8 cellular contexts compared by ENCODE assay signal in the genomic region with DNA sequence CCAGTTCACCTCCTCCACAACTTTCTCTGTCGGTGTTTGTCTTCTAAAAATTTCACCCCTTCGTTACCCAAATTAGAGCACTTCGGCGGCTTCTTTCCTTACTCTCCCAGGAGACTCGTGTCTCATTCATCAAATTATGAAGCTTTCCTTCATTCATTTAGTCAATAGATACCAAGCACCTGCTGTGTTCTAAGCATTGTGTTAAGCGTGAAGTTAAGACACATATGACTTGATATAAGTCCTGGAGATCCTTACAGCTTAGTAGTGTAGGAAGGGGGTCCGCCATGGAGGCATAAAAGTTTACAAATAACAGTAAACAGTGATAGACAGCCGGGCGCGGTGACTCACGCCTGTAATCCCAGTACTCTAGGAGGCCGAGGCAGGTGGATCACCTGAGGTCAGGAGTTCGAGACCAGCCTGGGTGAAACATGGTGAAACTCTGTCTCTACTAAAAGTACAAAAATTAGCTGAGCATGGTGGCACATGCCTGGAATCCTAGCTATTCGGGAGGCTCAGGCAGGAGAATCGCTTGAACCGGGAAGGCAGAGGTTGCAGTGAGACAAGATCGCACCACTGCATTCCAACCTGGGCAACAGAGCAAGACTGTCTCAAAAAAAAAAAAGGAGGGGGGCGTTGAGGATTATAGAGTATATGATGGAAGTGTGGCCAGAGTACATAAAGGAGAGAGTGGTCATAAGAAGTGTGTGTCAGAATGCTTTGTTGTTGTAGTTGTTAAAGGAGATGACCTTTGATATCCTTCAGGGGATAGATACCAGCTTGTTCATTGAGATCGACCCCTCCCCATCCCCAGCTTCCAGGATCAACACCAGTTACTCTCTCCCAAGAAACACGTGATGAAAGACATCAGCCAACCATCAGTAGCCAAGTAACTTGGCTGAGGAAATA. TPM values are rescaled to one million over a fixed set of nuclear protein-coding genes. Genes with fewer than 3 reads are reported as not detected.
DNase-seq lines count a peak whose midpoint lies in the region; ATAC-seq and TF ChIP-seq lines count a peak whose summit lies in the region.

No MANE protein-coding gene starts in this region.

- H4K20me1 ChIP-seq in BLaER1 treated with 17β-estradiol and CSF1 and Interleukin-3, amounts not matched to agents 10 nM and 100 nM, result peaks cover 0 to 18% (median 7%) of the 10 kb centered on the region in 11 experiments; a peak in 11 of 22 replicates

- peak overlapping the region; percentile 97 for H3K4me3 Mint-ChIP-seq in natural killer cell treated with Interleukin-12 subunit alpha and Interleukin-12 subunit beta and Interleukin-15 and Interleukin-18, amount 100 ng/mL, for 72 hours

- H3K9ac ChIP-seq in BLaER1 treated with 17β-estradiol and CSF1 and Interleukin-3, amounts not matched to agents 10 nM and 100 nM, result peak overlapping the region; percentile 66 to 93 (median 85); a peak in 21 of 22 replicates

- peak overlapping the region; percentile 74 to 95 (median 87) for H3K4me2 ChIP-seq in BLaER1 treated with 17β-estradiol and CSF1 and Interleukin-3, amounts not matched to agents 10 nM and 100 nM

- H3K36me3 Mint-ChIP-seq in natural killer cell treated with Interleukin-12 subunit alpha and Interleukin-12 subunit beta and Interleukin-15 and Interleukin-18, amount 100 ng/mL, for 72 hours, result peaks cover 6% of the 10 kb centered on the region

- no peak for DNase-seq in LNCaP clone FGC (ENCODE audit: low read depth)
- no peak for DNase-seq in coronary artery (ENCODE audit: low spot score)
- no peak for DNase-seq in natural killer cell treated with Interleukin-12 subunit alpha and Interleukin-12 subunit beta and Interleukin-15 and Interleukin-18, amount 100 ng/mL, for 72 hours (ENCODE audit: low spot score)
- DNase-seq in activated gamma-delta T cell treated with Interleukin-2 at 50 U/mL for 16 hours, result no peak
- DNase-seq in stimulated activated CD4-positive, alpha-beta T cell treated with anti-CD3 and anti-CD28 coated beads, Interleukin-15, amount 100 ng/mL, for 24 hours, result no peak
- no peak for DNase-seq in middle frontal gyrus (ENCODE audit: extremely low spot score, low spot score)
- DNase-seq in NCI-H82 treated with DMSO at 0.1 percent for 48 hours (lab: John Stamatoyannopoulos, UW; ENCODE audit: unreplicated experiment), result no peak

- peaks cover 12 to 25% (median 21%) of the 10 kb centered on the region in 11 experiments; a peak in 20 of 22 replicates for H3K36me3 ChIP-seq in BLaER1 treated with 17β-estradiol and CSF1 and Interleukin-3, amounts not matched to agents 10 nM and 100 nM

- peak overlapping the region; percentile 82 to 95 for H3K27ac Mint-ChIP-seq in natural killer cell treated with Interleukin-12 subunit alpha and Interleukin-12 subunit beta and Interleukin-15 and Interleukin-18, amount 100 ng/mL, for 72 hours

- no peaks in the 10 kb centered on the region for H3K27me3 ChIP-seq in BLaER1 treated with 17β-estradiol and CSF1 and Interleukin-3, amounts not matched to agents 10 nM and 100 nM

- peaks cover 40 to 51% of the 10 kb centered on the region in 2 donors for H3K4me1 Mint-ChIP-seq in natural killer cell treated with Interleukin-12 subunit alpha and Interleukin-12 subunit beta and Interleukin-15 and Interleukin-18, amount 100 ng/mL, for 72 hours (ENCODE audit: low read depth in 2 of 2)

- no peaks in the 10 kb centered on the region for H3K9me3 Mint-ChIP-seq in natural killer cell treated with Interleukin-12 subunit alpha and Interleukin-12 subunit beta and Interleukin-15 and Interleukin-18, amount 100 ng/mL, for 72 hours

- no peaks in the 10 kb centered on the region for H3K9me3 ChIP-seq in BLaER1 treated with 17β-estradiol and CSF1 and Interleukin-3, amounts not matched to agents 10 nM and 100 nM (replicated peaks in 1 of 11)

- H3K4me3 ChIP-seq in BLaER1 treated with 17β-estradiol and CSF1 and Interleukin-3, amounts not matched to agents 10 nM and 100 nM, result peak overlapping the region; percentile 82 to 95 (median 86)
- H3K4me3 ChIP-seq in LNCaP clone FGC (ENCODE audit: low read depth, low read length), result peak overlapping the region; percentile 95
- peak overlapping the region; percentile 88 for H3K4me3 ChIP-seq in coronary artery

- TF ChIP-seq CTCF in LNCaP clone FGC (IDR thresholded peaks at IDR 0.05; ENCODE audit: control insufficient read depth, extremely low read depth, insufficient read depth) (no peak), coronary artery (IDR thresholded peaks at IDR 0.05) (no peak)

- H3K4me1 ChIP-seq in BLaER1 treated with 17β-estradiol and CSF1 and Interleukin-3, amounts not matched to agents 10 nM and 100 nM, result peaks cover 37 to 69% (median 57%) of the 10 kb centered on the region in 10 experiments

- H3K27ac ChIP-seq in BLaER1 treated with 17β-estradiol and CSF1 and Interleukin-3, amounts not matched to agents 10 nM and 100 nM, result peak overlapping the region; percentile 1 to 93 (median 60); a peak in 17 of 22 replicates
- peak overlapping the region; percentile 43 to 96 for H3K27ac ChIP-seq in coronary artery

- ATAC-seq in natural killer cell treated with Interleukin-12 subunit alpha and Interleukin-12 subunit beta and Interleukin-15 and Interleukin-18, amount 100 ng/mL, for 72 hours, result no peak

- no peaks in the 10 kb centered on the region for H3K27me3 Mint-ChIP-seq in natural killer cell treated with Interleukin-12 subunit alpha and Interleukin-12 subunit beta and Interleukin-15 and Interleukin-18, amount 100 ng/mL, for 72 hours

RNA-seq across cellular contexts. Expression of a gene that starts 0.7 kb away (rescaled TPM):
- 10 to 100 TPM; 49.0 to 52.5 TPM for total RNA-seq in natural killer cell treated with Interleukin-12 subunit alpha and Interleukin-12 subunit beta and Interleukin-15 and Interleukin-18, amount 100 ng/mL, for 72 hours

RNA-seq across cellular contexts. Expression of a gene that starts 3.5 kb away (rescaled TPM):
- 10 to 100 TPM; 14.3 to 19.0 TPM for total RNA-seq in natural killer cell treated with Interleukin-12 subunit alpha and Interleukin-12 subunit beta and Interleukin-15 and Interleukin-18, amount 100 ng/mL, for 72 hours

RNA-seq across cellular contexts. Expression of a gene that starts 28.5 kb away (rescaled TPM):
- total RNA-seq in natural killer cell treated with Interleukin-12 subunit alpha and Interleukin-12 subunit beta and Interleukin-15 and Interleukin-18, amount 100 ng/mL, for 72 hours, result 10 to 100 TPM; 20.1 to 48.6 TPM
